18 cellular contexts compared by ENCODE assay signal in genomic region chr21:43933146-43933673, GRCh38.
A peak's percentile ranks its signal among the peaks of the same experiment; 100 is the strongest.
DNase-seq lines count a peak whose midpoint lies in the region; ATAC-seq and TF ChIP-seq lines count a peak whose summit lies in the region.
"Had no signal": no experiment of that assay in that cellular context is flagged by ENCODE, and none has a peak within 500 bp of the region (broad histone marks: within the 10 kb centered on the region; RNA-seq: fewer than 3 reads in every experiment).

No MANE protein-coding gene starts in this region.

- no peak for TF ChIP-seq CTCF in gastrocnemius medialis (IDR thresholded peaks at IDR 0.05 in 4 of 5, conservative IDR thresholded peaks at IDR 0.05 in 1 of 5)
- TF ChIP-seq CTCF in tibial artery (IDR thresholded peaks at IDR 0.05): no peak

- no peak for DNase-seq in activated T-cell treated with anti-CD3 and anti-CD28 coated beads, Interleukin-2, amount 50 U/mL, for 24 hours
- DNase-seq in activated T-cell treated with anti-CD3 and anti-CD28 coated beads, Interleukin-2, amount 50 U/mL, for 4 hours: no peak
- peak; percentile 82 for DNase-seq in NCI-H345 (lab: John Stamatoyannopoulos, UW)
- DNase-seq in central memory CD8-positive, alpha-beta T cell (ENCODE audit: low spot score in 2 of 2): no peak
- DNase-seq in gastrocnemius medialis: no peak
- no peak for DNase-seq in tibial artery
- no peak for DNase-seq in T-cell
- DNase-seq: COR-L47; DMS153; GM23248; NCI-H187 treated with DMSO at 0.1 percent for 48 hours; NCI-H524 treated with DMSO at 0.1 percent for 48 hours; NK-92 treated with Interleukin-12 subunit alpha and Interleukin-12 subunit beta, amount 100 ng/mL, for 24 hours; SW 1271 had no signal

- no peak overlapping the region for H3K4me3 Mint-ChIP-seq in activated T-cell treated with anti-CD3 and anti-CD28 coated beads, Interleukin-2, amount 50 U/mL, for 24 hours
- H3K4me3 Mint-ChIP-seq in activated T-cell treated with anti-CD3 and anti-CD28 coated beads, Interleukin-2, amount 50 U/mL, for 4 hours: no peak overlapping the region
- no peak overlapping the region for H3K4me3 Mint-ChIP-seq in central memory CD8-positive, alpha-beta T cell
- H3K4me3 Mint-ChIP-seq in T-cell: no peak overlapping the region

- H3K9me3 Mint-ChIP-seq in activated T-cell treated with anti-CD3 and anti-CD28 coated beads, Interleukin-2, amount 50 U/mL, for 24 hours: no peaks in the 10 kb centered on the region
- no peaks in the 10 kb centered on the region for H3K9me3 Mint-ChIP-seq in activated T-cell treated with anti-CD3 and anti-CD28 coated beads, Interleukin-2, amount 50 U/mL, for 4 hours
- no peaks in the 10 kb centered on the region for H3K9me3 Mint-ChIP-seq in central memory CD8-positive, alpha-beta T cell
- H3K9me3 Mint-ChIP-seq in T-cell: no peaks in the 10 kb centered on the region

- H3K4me1 ChIP-seq in gastrocnemius medialis (peaks cover 42 to 76% of the 10 kb centered on the region in 2 donors), tibial artery (peaks cover 0 to 4% (median 0%) of the 10 kb centered on the region in 4 donors)
- H3K4me1 ChIP-seq: SJSA1 had no signal

- no peaks in the 10 kb centered on the region for H3K27me3 Mint-ChIP-seq in activated T-cell treated with anti-CD3 and anti-CD28 coated beads, Interleukin-2, amount 50 U/mL, for 24 hours
- no peaks in the 10 kb centered on the region for H3K27me3 Mint-ChIP-seq in activated T-cell treated with anti-CD3 and anti-CD28 coated beads, Interleukin-2, amount 50 U/mL, for 4 hours (ENCODE audit: low read depth)
- H3K27me3 Mint-ChIP-seq in central memory CD8-positive, alpha-beta T cell: no peaks in the 10 kb centered on the region
- H3K27me3 Mint-ChIP-seq in T-cell: no peaks in the 10 kb centered on the region

- ATAC-seq in activated T-cell treated with anti-CD3 and anti-CD28 coated beads, Interleukin-2, amount 50 U/mL, for 4 hours: no peak
- no peak for ATAC-seq in central memory CD8-positive, alpha-beta T cell (replicated peaks; ENCODE audit: extremely low read depth, poor library complexity, severe bottlenecking)
- no peak for ATAC-seq in gastrocnemius medialis
- ATAC-seq in GM21576 (IDR thresholded peaks at IDR 0.05; ENCODE audit: unreplicated experiment): no peak
- ATAC-seq in T-cell (replicated peaks in 1 of 4): no peak

- H3K4me1 Mint-ChIP-seq in activated T-cell treated with anti-CD3 and anti-CD28 coated beads, Interleukin-2, amount 50 U/mL, for 24 hours (ENCODE audit: low read depth): peaks cover 13% of the 10 kb centered on the region
- H3K4me1 Mint-ChIP-seq in activated T-cell treated with anti-CD3 and anti-CD28 coated beads, Interleukin-2, amount 50 U/mL, for 4 hours (ENCODE audit: low read depth): peaks cover 8% of the 10 kb centered on the region
- peaks cover 29% of the 10 kb centered on the region for H3K4me1 Mint-ChIP-seq in central memory CD8-positive, alpha-beta T cell
- peaks cover 9 to 23% (median 20%) of the 10 kb centered on the region in 3 donors for H3K4me1 Mint-ChIP-seq in T-cell

- intact Hi-C loops in gastrocnemius medialis (cut with DNase I; ENCODE audit: low total_unique reads): no loop called here
- intact Hi-C loops in tibial artery (cut with DNase I; ENCODE audit: low total_unique reads): no loop called here

- POLR2A ChIA-PET in T-cell (lab: Charles Lee): no interaction called here

- H3K4me3 ChIP-seq in gastrocnemius medialis (no peak overlapping the region), tibial artery (no peak overlapping the region)
- H3K4me3 ChIP-seq: GM23248, SJSA1 had no signal

- no peaks in the 10 kb centered on the region for H3K9me3 ChIP-seq in gastrocnemius medialis
- H3K9me3 ChIP-seq in tibial artery: no peaks in the 10 kb centered on the region
- H3K9me3 ChIP-seq: SJSA1 had no signal

- H3K36me3 ChIP-seq in gastrocnemius medialis: no peaks in the 10 kb centered on the region
- peaks cover 0 to 2% (median 0%) of the 10 kb centered on the region in 3 donors for H3K36me3 ChIP-seq in tibial artery

- H3K27me3 ChIP-seq in gastrocnemius medialis (no peaks in the 10 kb centered on the region), tibial artery (no peaks in the 10 kb centered on the region)
- H3K27me3 ChIP-seq: SJSA1 had no signal

- CTCF ChIA-PET in T-cell (lab: Charles Lee): interaction anchor here in 1 of 2 donors (0.6 to 1.0 kb wide), 3 partner anchors 8 to 114 kb away, joined by 3 read pairs; no protein-coding TSS in a partner anchor

- peaks cover 50% of the 10 kb centered on the region for H3K36me3 Mint-ChIP-seq in activated T-cell treated with anti-CD3 and anti-CD28 coated beads, Interleukin-2, amount 50 U/mL, for 24 hours (ENCODE audit: low read depth)
- H3K36me3 Mint-ChIP-seq in activated T-cell treated with anti-CD3 and anti-CD28 coated beads, Interleukin-2, amount 50 U/mL, for 4 hours (ENCODE audit: insufficient read depth): peaks cover 10% of the 10 kb centered on the region
- peaks cover 17% of the 10 kb centered on the region for H3K36me3 Mint-ChIP-seq in central memory CD8-positive, alpha-beta T cell (ENCODE audit: insufficient read depth)
- peaks cover 14% of the 10 kb centered on the region for H3K36me3 Mint-ChIP-seq in T-cell

- H3K27ac ChIP-seq in gastrocnemius medialis: peak overlapping the region; percentile 94 to 98 (median 96)
- no peak overlapping the region for H3K27ac ChIP-seq in tibial artery
- H3K27ac ChIP-seq: C4-2B, GM23248, RWPE1, SJSA1 had no signal

- peak overlapping the region; percentile 2 for H3K27ac Mint-ChIP-seq in activated T-cell treated with anti-CD3 and anti-CD28 coated beads, Interleukin-2, amount 50 U/mL, for 24 hours
- peak overlapping the region; percentile 83 for H3K27ac Mint-ChIP-seq in central memory CD8-positive, alpha-beta T cell (ENCODE audit: low read depth)
- peak overlapping the region in 1 of 2 donors; percentile 52 for H3K27ac Mint-ChIP-seq in T-cell

- TF ChIP-seq POLR2A in gastrocnemius medialis (IDR thresholded peaks at IDR 0.05): no peak

- in situ Hi-C loops in gastrocnemius medialis (cut with MboI; ENCODE audit: low sequenced_read_pairs in 4 of 4): loop anchor here in 1 of 4 donors (25.0 kb wide), 1 partner anchor 96 kb away; no protein-coding TSS in a partner anchor

Comparison
In these comparisons a context has a peak if more than half of its experiments do, and no peak if none do; other contexts are left out.
1. H3K27ac ChIP-seq: peak in gastrocnemius medialis (4 of 4); none in tibial artery (0 of 2).